1 cellular context compared by ENCODE assay signal in the genomic region with DNA sequence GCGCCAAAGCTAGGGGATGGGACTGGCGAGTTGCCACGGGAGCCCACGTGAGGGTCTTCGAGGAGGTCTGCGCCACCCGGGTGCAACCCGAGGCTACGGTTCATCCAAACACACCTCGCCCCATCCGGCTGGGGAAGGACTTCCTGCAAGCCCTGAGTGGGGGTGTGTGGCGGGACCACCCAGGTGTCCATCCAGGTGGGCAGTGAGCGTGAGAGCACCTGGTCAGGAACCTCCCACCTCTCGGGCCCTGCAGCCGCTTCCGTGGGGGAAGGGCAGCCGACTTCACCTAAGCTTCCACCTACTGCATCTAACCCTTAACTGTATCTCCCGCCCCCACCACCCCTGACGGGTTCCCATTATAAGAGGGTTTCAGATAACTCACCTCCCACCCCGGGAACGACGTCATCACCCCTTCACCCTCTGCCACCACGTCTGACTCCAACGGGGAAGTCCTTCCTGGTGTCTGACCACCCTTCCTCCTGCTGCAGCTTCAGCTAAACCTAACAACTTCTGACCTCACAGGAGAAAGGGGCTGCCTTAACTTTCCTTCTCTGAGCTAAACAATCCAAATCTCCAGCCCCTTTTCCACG.
TF ChIP-seq lines count a peak whose summit lies in the region.

No MANE protein-coding gene starts in this region.

TF ChIP-seq in IMR-90, 13 proteins besides CTCF, POLR2A, EP300 and RAD21 (continued from another document):
- TF ChIP-seq CEBPB (IDR thresholded peaks at IDR 0.05; ENCODE audit: low read depth, low read length): no peak
- TF ChIP-seq MXI1 (IDR thresholded peaks at IDR 0.05; ENCODE audit: borderline replicate concordance, low read depth, low read length): no peak
- TF ChIP-seq FOS (IDR thresholded peaks at IDR 0.05; ENCODE audit: low read depth, low read length): no peak
- TF ChIP-seq BHLHE40 (IDR thresholded peaks at IDR 0.05; ENCODE audit: low read depth, low read length): no peak
- TF ChIP-seq, protein P1, sequence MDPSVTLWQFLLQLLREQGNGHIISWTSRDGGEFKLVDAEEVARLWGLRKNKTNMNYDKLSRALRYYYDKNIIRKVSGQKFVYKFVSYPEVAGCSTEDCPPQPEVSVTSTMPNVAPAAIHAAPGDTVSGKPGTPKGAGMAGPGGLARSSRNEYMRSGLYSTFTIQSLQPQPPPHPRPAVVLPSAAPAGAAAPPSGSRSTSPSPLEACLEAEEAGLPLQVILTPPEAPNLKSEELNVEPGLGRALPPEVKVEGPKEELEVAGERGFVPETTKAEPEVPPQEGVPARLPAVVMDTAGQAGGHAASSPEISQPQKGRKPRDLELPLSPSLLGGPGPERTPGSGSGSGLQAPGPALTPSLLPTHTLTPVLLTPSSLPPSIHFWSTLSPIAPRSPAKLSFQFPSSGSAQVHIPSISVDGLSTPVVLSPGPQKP (IDR thresholded peaks at IDR 0.05; ENCODE audit: borderline replicate concordance, low read depth, low read length): no peak
- TF ChIP-seq, protein P2, sequence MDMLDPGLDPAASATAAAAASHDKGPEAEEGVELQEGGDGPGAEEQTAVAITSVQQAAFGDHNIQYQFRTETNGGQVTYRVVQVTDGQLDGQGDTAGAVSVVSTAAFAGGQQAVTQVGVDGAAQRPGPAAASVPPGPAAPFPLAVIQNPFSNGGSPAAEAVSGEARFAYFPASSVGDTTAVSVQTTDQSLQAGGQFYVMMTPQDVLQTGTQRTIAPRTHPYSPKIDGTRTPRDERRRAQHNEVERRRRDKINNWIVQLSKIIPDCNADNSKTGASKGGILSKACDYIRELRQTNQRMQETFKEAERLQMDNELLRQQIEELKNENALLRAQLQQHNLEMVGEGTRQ (IDR thresholded peaks at IDR 0.05; ENCODE audit: low read depth, low read length): no peak
